ENCODE assay signal across 1 cellular context in the genomic region with DNA sequence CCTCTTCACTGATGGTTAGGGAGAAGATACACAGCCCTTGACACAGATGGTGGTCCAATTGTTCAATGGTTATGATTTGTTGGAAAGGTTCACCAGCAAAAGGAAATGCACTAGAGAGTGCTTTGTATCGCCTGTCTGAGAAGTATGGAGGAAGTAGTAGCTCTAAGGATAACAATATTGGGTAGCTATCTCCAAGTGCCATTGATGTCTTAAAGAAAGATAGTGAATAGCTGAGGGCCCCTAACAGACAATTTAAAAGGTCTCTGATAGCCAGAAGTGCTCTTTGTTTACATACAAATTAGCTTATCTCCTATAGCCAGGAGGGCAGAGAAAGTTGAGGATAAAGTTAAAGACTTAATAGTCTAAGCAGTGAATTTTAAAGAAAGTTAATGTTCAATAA.
TF ChIP-seq lines count a peak whose summit lies in the region.

No MANE protein-coding gene starts in this region.

TF ChIP-seq in K562, 482 proteins besides CTCF, POLR2A, EP300 and RAD21 (continues in another document):
- no peak for TF ChIP-seq TAF15 (IDR thresholded peaks at IDR 0.05; ENCODE audit: low read depth, low read length)
- peak; percentile 87 for TF ChIP-seq CBFA2T2 (conservative IDR thresholded peaks at IDR 0.05)
- 0 out of 4 replicates have a peak, but pooled peaks of 1 of the 2 experiments have one; percentile 13 for TF ChIP-seq ETV6 (IDR thresholded peaks at IDR 0.05; ENCODE audit: borderline replicate concordance in 1 of 2, low read depth in 2 of 2, low read length in 1 of 2)
- TF ChIP-seq ETV6 (CRISPR knock-in tag; IDR thresholded peaks at IDR 0.05; ENCODE audit: borderline replicate concordance), result no peak
- no peak for TF ChIP-seq MAFK (IDR thresholded peaks at IDR 0.05; ENCODE audit: low read length)
- peak; percentile 75 for TF ChIP-seq FOXM1 (IDR thresholded peaks at IDR 0.05; ENCODE audit: low read depth)
- no peak for TF ChIP-seq FOXM1 (CRISPR knock-in tag; IDR thresholded peaks at IDR 0.05; ENCODE audit: low read depth)
- no peak for TF ChIP-seq BRF2 (IDR thresholded peaks at IDR 0.05; ENCODE audit: borderline replicate concordance, insufficient read depth, insufficient read length)
- TF ChIP-seq MTA3 (IDR thresholded peaks at IDR 0.05; ENCODE audit: borderline replicate concordance), result no peak
- TF ChIP-seq YBX1 (IDR thresholded peaks at IDR 0.05), result no peak
- TF ChIP-seq, protein P1, sequence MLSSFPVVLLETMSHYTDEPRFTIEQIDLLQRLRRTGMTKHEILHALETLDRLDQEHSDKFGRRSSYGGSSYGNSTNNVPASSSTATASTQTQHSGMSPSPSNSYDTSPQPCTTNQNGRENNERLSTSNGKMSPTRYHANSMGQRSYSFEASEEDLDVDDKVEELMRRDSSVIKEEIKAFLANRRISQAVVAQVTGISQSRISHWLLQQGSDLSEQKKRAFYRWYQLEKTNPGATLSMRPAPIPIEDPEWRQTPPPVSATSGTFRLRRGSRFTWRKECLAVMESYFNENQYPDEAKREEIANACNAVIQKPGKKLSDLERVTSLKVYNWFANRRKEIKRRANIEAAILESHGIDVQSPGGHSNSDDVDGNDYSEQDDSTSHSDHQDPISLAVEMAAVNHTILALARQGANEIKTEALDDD (IDR thresholded peaks at IDR 0.05), result peak; percentile 26; the same call in 1 of the 2 replicates
- no peak for TF ChIP-seq TAF1 (IDR thresholded peaks at IDR 0.05; ENCODE audit: control insufficient read depth, extremely low read depth, insufficient read depth, low read length, severe bottlenecking)
- TF ChIP-seq NFE2L1 (tag; IDR thresholded peaks at IDR 0.05; ENCODE audit: borderline replicate concordance, low read depth), result no peak
- peak; percentile 85 for TF ChIP-seq NCOR1 (IDR thresholded peaks at IDR 0.05)
- TF ChIP-seq SMAD4 (CRISPR knock-in tag; conservative IDR thresholded peaks at IDR 0.05), result peak; percentile 34; the same call in 1 of the 2 replicates
- no peak for TF ChIP-seq HLTF (IDR thresholded peaks at IDR 0.05)
- TF ChIP-seq ESRRA (IDR thresholded peaks at IDR 0.05; ENCODE audit: borderline replicate concordance, low read depth), result no peak
- no peak for TF ChIP-seq PCBP2 (IDR thresholded peaks at IDR 0.05; ENCODE audit: low read depth, low read length, poor library complexity, severe bottlenecking)
- peak; percentile 36; the same call in 1 of the 2 replicates for TF ChIP-seq PHB2 (IDR thresholded peaks at IDR 0.05; ENCODE audit: low read depth)
- TF ChIP-seq ZBTB7A (IDR thresholded peaks at IDR 0.05; ENCODE audit: borderline replicate concordance, control insufficient read depth, low read depth, low read length), result no peak
- TF ChIP-seq POLR2AphosphoS5 (IDR thresholded peaks at IDR 0.05; ENCODE audit: control insufficient read depth, insufficient read depth, low read depth, low read length), result 0 out of 2 replicates have a peak, but pooled peaks have one; percentile 24
- no peak for TF ChIP-seq ZNF311 (CRISPR knock-in tag; IDR thresholded peaks at IDR 0.05)
- TF ChIP-seq POLR2B (IDR thresholded peaks at IDR 0.05; ENCODE audit: low read depth, partially characterized antibody), result no peak
- no peak for TF ChIP-seq DMBX1 (CRISPR knock-in tag; IDR thresholded peaks at IDR 0.05; ENCODE audit: borderline replicate concordance)
- TF ChIP-seq SIN3B (IDR thresholded peaks at IDR 0.05; ENCODE audit: low read depth), result no peak
- TF ChIP-seq ZNF175 (CRISPR knock-in tag; IDR thresholded peaks at IDR 0.05; ENCODE audit: low read depth), result no peak
- TF ChIP-seq IFI16 (CRISPR knock-in tag; IDR thresholded peaks at IDR 0.05), result no peak
- TF ChIP-seq ZNF436 (CRISPR knock-in tag; IDR thresholded peaks at IDR 0.05), result no peak
- peak; percentile 92 for TF ChIP-seq TEAD4 (IDR thresholded peaks at IDR 0.05; ENCODE audit: low read length)
- TF ChIP-seq TEAD4 (CRISPR knock-in tag; IDR thresholded peaks at IDR 0.05; ENCODE audit: borderline replicate concordance), result no peak
- no peak for TF ChIP-seq NFIX (CRISPR knock-in tag; IDR thresholded peaks at IDR 0.05; ENCODE audit: low read depth)
- TF ChIP-seq GTF2E2 (tag; IDR thresholded peaks at IDR 0.05), result no peak
- TF ChIP-seq BACH1 (tag; IDR thresholded peaks at IDR 0.05), result no peak
- TF ChIP-seq NR2C2 (CRISPR knock-in tag; IDR thresholded peaks at IDR 0.05), result no peak
- TF ChIP-seq NR2C2 (tag; IDR thresholded peaks at IDR 0.05), result no peak
- peak; percentile 61 for TF ChIP-seq NFIC (IDR thresholded peaks at IDR 0.05)
- TF ChIP-seq MCM2 (IDR thresholded peaks at IDR 0.05; ENCODE audit: low read depth), result no peak
- TF ChIP-seq, protein P2, sequence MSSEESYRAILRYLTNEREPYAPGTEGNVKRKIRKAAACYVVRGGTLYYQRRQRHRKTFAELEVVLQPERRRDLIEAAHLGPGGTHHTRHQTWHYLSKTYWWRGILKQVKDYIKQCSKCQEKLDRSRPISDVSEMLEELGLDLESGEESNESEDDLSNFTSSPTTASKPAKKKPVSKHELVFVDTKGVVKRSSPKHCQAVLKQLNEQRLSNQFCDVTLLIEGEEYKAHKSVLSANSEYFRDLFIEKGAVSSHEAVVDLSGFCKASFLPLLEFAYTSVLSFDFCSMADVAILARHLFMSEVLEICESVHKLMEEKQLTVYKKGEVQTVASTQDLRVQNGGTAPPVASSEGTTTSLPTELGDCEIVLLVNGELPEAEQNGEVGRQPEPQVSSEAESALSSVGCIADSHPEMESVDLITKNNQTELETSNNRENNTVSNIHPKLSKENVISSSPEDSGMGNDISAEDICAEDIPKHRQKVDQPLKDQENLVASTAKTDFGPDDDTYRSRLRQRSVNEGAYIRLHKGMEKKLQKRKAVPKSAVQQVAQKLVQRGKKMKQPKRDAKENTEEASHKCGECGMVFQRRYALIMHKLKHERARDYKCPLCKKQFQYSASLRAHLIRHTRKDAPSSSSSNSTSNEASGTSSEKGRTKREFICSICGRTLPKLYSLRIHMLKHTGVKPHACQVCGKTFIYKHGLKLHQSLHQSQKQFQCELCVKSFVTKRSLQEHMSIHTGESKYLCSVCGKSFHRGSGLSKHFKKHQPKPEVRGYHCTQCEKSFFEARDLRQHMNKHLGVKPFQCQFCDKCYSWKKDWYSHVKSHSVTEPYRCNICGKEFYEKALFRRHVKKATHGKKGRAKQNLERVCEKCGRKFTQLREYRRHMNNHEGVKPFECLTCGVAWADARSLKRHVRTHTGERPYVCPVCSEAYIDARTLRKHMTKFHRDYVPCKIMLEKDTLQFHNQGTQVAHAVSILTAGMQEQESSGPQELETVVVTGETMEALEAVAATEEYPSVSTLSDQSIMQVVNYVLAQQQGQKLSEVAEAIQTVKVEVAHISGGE (CRISPR knock-in tag; IDR thresholded peaks at IDR 0.05), result peak in 1 of 3 experiments; percentile 59; a peak in 2 of 6 replicates
- TF ChIP-seq GATAD2A (IDR thresholded peaks at IDR 0.05), result no peak
- 0 out of 4 replicates have a peak, but pooled peaks of 1 of the 2 experiments have one; percentile 19 for TF ChIP-seq RCOR1 (IDR thresholded peaks at IDR 0.05; ENCODE audit: borderline replicate concordance in 1 of 2, low read depth in 2 of 2, low read length in 2 of 2)
- TF ChIP-seq ARID2 (IDR thresholded peaks at IDR 0.05), result no peak
- TF ChIP-seq SMARCE1 (IDR thresholded peaks at IDR 0.05), result peak; percentile 68; the same call in 1 of the 2 replicates
- no peak for TF ChIP-seq SRF (CRISPR knock-in tag; IDR thresholded peaks at IDR 0.05)
- TF ChIP-seq ATF3 (IDR thresholded peaks at IDR 0.05), result no peak
- no peak for TF ChIP-seq ATF3 (CRISPR knock-in tag; conservative IDR thresholded peaks at IDR 0.05)
- peak; percentile 59 for TF ChIP-seq DPF2 (IDR thresholded peaks at IDR 0.05)
- TF ChIP-seq TBL1XR1 (IDR thresholded peaks at IDR 0.05; ENCODE audit: low read length in 2 of 2), result peak in 1 of 2 experiments; percentile 54; a peak in 1 of 4 replicates
- no peak for TF ChIP-seq ZBTB17 (CRISPR knock-in tag; IDR thresholded peaks at IDR 0.05)
- TF ChIP-seq HES1 (IDR thresholded peaks at IDR 0.05; ENCODE audit: low read depth), result 0 out of 2 replicates have a peak, but pooled peaks have one; percentile 55
- TF ChIP-seq ZFPM2 (CRISPR knock-in tag; IDR thresholded peaks at IDR 0.05), result no peak
- no peak for TF ChIP-seq MAFF (IDR thresholded peaks at IDR 0.05; ENCODE audit: low read length)
- TF ChIP-seq ZNF584 (CRISPR knock-in tag; IDR thresholded peaks at IDR 0.05; ENCODE audit: low read depth), result 0 out of 2 replicates have a peak, but pooled peaks have one; percentile 44
- TF ChIP-seq, protein P3, sequence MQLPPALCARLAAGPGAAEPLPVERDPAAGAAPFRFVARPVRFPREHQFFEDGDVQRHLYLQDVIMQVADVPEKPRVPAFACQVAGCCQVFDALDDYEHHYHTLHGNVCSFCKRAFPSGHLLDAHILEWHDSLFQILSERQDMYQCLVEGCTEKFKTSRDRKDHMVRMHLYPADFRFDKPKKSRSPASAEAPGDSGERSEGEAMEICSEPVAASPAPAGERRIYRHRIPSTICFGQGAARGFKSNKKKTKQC (CRISPR knock-in tag; IDR thresholded peaks at IDR 0.05), result no peak
- no peak for TF ChIP-seq NCOA4 (IDR thresholded peaks at IDR 0.05; ENCODE audit: partially characterized antibody)
- no peak for TF ChIP-seq PHB (CRISPR knock-in tag; IDR thresholded peaks at IDR 0.05)
- TF ChIP-seq RBFOX2 (IDR thresholded peaks at IDR 0.05; ENCODE audit: low read depth, low read length), result no peak
- no peak for TF ChIP-seq XRCC4 (IDR thresholded peaks at IDR 0.05; ENCODE audit: extremely low read depth, insufficient read depth, insufficient read length)
- TF ChIP-seq CBFB (CRISPR knock-in tag; IDR thresholded peaks at IDR 0.05), result no peak
- TF ChIP-seq ZNF609 (CRISPR knock-in tag; IDR thresholded peaks at IDR 0.05; ENCODE audit: borderline replicate concordance), result no peak
- no peak for TF ChIP-seq NONO (IDR thresholded peaks at IDR 0.05; ENCODE audit: low read depth in 2 of 2, low read length in 1 of 2)
- peak; percentile 89 for TF ChIP-seq TCF3 (CRISPR knock-in tag; IDR thresholded peaks at IDR 0.05)
- no peak for TF ChIP-seq MLX (CRISPR knock-in tag; conservative IDR thresholded peaks at IDR 0.05)
